ENCODE assay signal across 13 cellular contexts in genomic region chr14:90795744-90796143, GRCh38. TPM values are rescaled to one million over a fixed set of nuclear protein-coding genes. Genes with fewer than 3 reads are reported as not detected.
A peak's percentile ranks its signal among the peaks of the same experiment; 100 is the strongest.
DNase-seq lines count a peak whose midpoint lies in the region; TF ChIP-seq lines count a peak whose summit lies in the region.
"Had no signal": no experiment of that assay in that cellular context is flagged by ENCODE, and none has a peak within 500 bp of the region (broad histone marks: within the 10 kb centered on the region; RNA-seq: fewer than 3 reads in every experiment).

No MANE protein-coding gene starts in this region.

- H3K9ac ChIP-seq in skeletal muscle satellite cell (ENCODE audit: low read depth, low read length), result peak overlapping the region; percentile 1

- peaks cover 16% of the 10 kb centered on the region for H3K4me1 ChIP-seq in skeletal muscle satellite cell (ENCODE audit: control insufficient read depth, insufficient read depth, low read length)
- H3K4me1 ChIP-seq: vagina had no signal

- no peak for TF ChIP-seq CTCF in fibroblast of villous mesenchyme (IDR thresholded peaks at IDR 0.05; ENCODE audit: insufficient read depth, low read depth, low read length)

- H3K36me3 ChIP-seq in skeletal muscle satellite cell (ENCODE audit: insufficient read depth, low read length), result no peaks in the 10 kb centered on the region
- H3K36me3 ChIP-seq: vagina had no signal

- peak overlapping the region; percentile 24 for H3K4me2 ChIP-seq in skeletal muscle satellite cell (ENCODE audit: low read length)

- H3K27me3 ChIP-seq in skeletal muscle satellite cell (ENCODE audit: control insufficient read depth, insufficient read depth, low read length), result no peaks in the 10 kb centered on the region
- H3K27me3 ChIP-seq: vagina had no signal

- H3K9me3 ChIP-seq in skeletal muscle satellite cell (replicated peaks; ENCODE audit: low read length), result no peaks in the 10 kb centered on the region
- H3K9me3 ChIP-seq: vagina had no signal

- no peak overlapping the region for H3K4me3 ChIP-seq in fibroblast of villous mesenchyme (ENCODE audit: low read depth, low read length)
- H3K4me3 ChIP-seq in skeletal muscle satellite cell (ENCODE audit: low read length), result no peak overlapping the region
- H3K4me3 ChIP-seq: vagina had no signal

- DNase-seq in GM04503 (ENCODE audit: low read depth) (peak; percentile 54), SW 1271 (lab: John Stamatoyannopoulos, UW) (peak; percentile 16 to 30), fibroblast of villous mesenchyme (ENCODE audit: low read depth) (peak; percentile 68), NCI-H2107 treated with DMSO at 0.1 percent for 48 hours (lab: John Stamatoyannopoulos, UW; ENCODE audit: unreplicated experiment) (no peak), GOT3 (lab: John Stamatoyannopoulos, UW) (no peak), NOMO-1 (lab: John Stamatoyannopoulos, UW; ENCODE audit: unreplicated experiment in 2 of 2) (no peak), NCI-H1092 treated with DMSO at 0.1 percent for 48 hours (lab: John Stamatoyannopoulos, UW) (no peak)
- DNase-seq: activated T-cell treated with anti-CD3 and anti-CD28 coated beads, Interleukin-2, amount 50 U/mL, for 24 hours; NCI-H345; stimulated activated CD4-positive, alpha-beta T cell treated with anti-CD3 and anti-CD28 coated beads, Interleukin-2, amount 100 ng/mL, for 24 hours; T1000 had no signal

RNA-seq across cellular contexts. Expression of gene TTC7B, which starts 20.5 kb away (rescaled TPM):
- 16.8 and 25.8 TPM in 2 replicates for total RNA-seq in fibroblast of villous mesenchyme
- 9.4 and 16.5 TPM in 2 replicates for total RNA-seq in skeletal muscle satellite cell (2012; rRNA removed)

Comparison
In these comparisons a context has a peak if more than half of its experiments do, and no peak if none do; other contexts are left out.
1. DNase-seq: peak in GM04503 (single experiment), SW 1271 (2 of 2) and fibroblast of villous mesenchyme (single experiment); none in NCI-H2107 treated with DMSO at 0.1 percent for 48 hours (single experiment), GOT3 (single experiment), NOMO-1 (0 of 2) and NCI-H1092 treated with DMSO at 0.1 percent for 48 hours (single experiment).